In the genomic region with DNA sequence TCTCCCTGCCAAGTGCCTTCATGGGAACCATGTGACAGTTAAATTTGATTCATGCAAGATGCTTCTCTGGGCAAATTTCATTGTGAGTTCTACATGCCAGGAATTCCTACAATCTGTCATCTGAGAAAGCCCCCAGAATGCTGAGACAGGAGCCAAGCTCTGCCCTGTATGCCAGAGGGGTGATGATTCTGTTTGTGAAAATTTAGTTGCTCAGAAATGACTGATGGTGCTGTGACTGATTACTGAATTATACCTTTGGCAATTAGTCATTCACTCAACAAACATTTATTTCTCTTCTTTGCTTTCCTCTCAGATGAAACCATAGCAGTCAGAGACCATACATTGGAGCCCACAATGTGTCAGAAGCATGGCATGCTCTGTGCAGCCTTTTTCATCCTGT, we compare ENCODE assay signal across 18 cellular contexts.
DNase-seq lines count a peak whose midpoint lies in the region; ATAC-seq and TF ChIP-seq lines count a peak whose summit lies in the region.
"Had no signal": no experiment of that assay in that cellular context is flagged by ENCODE, and none has a peak within 500 bp of the region (broad histone marks: within the 10 kb centered on the region; RNA-seq: fewer than 3 reads in every experiment).

No MANE protein-coding gene starts in this region.

- H3K4me1 ChIP-seq in adipocyte (ENCODE audit: control insufficient read depth, insufficient read depth, low read length) = peaks cover 42% of the 10 kb centered on the region

- H3K36me3 ChIP-seq in adipocyte (ENCODE audit: control insufficient read depth, insufficient read depth, low read length, severe bottlenecking) = no peaks in the 10 kb centered on the region

- H3K9me3 ChIP-seq in adipocyte (ENCODE audit: control insufficient read depth, low read length) = no peaks in the 10 kb centered on the region

- H3K4me3 Mint-ChIP-seq in activated T-cell treated with anti-CD3 and anti-CD28 coated beads, Interleukin-2, amount 50 U/mL, for 4 hours = no peak overlapping the region
- H3K4me3 Mint-ChIP-seq: activated naive CD8-positive, alpha-beta T cell treated with anti-CD3 and anti-CD28 coated beads, Interleukin-2, amount 10 ng/mL, durations not matched to agents 7 days and 5 days; CD14-positive monocyte; T-helper 17 cell had no signal

- peak; percentile 22 to 33 for ATAC-seq in activated T-cell treated with anti-CD3 and anti-CD28 coated beads, Interleukin-2, amount 50 U/mL, for 4 hours
- ATAC-seq in HG03469 (IDR thresholded peaks at IDR 0.05; ENCODE audit: unreplicated experiment) = no peak
- no peak for ATAC-seq in GM18517 (IDR thresholded peaks at IDR 0.05; ENCODE audit: unreplicated experiment)
- ATAC-seq: stimulated activated naive CD8-positive, alpha-beta T cell treated with anti-CD3 and anti-CD28 coated beads, Interleukin-15, Interleukin-2, amounts not matched to agents 100 U/mL and 50 U/mL, for 24 hours; T-helper 17 cell had no signal

- peak overlapping the region; percentile 50 for H3K9ac ChIP-seq in adipocyte (ENCODE audit: low read length)

- peaks cover 38% of the 10 kb centered on the region for H3K27me3 Mint-ChIP-seq in activated T-cell treated with anti-CD3 and anti-CD28 coated beads, Interleukin-2, amount 50 U/mL, for 4 hours (ENCODE audit: low read depth)

- no peak for DNase-seq in activated T-cell treated with anti-CD3 and anti-CD28 coated beads, Interleukin-2, amount 50 U/mL, for 4 hours
- no peak for DNase-seq in activated T-cell treated with anti-CD3 and anti-CD28 coated beads, Interleukin-2, amount 50 U/mL, for 1 hour
- DNase-seq in adipocyte (ENCODE audit: low read depth) (peak; percentile 36), kidney glomerular epithelial cell (lab: John Stamatoyannopoulos, UW) (peak; percentile 48), islet precursor cell (no peak), GM20000 (ENCODE audit: low spot score) (no peak)
- DNase-seq: 8988T; activated naive CD8-positive, alpha-beta T cell treated with anti-CD3 and anti-CD28 coated beads, Interleukin-2, amount 10 ng/mL, durations not matched to agents 7 days and 5 days; activated T-cell treated with anti-CD3 and anti-CD28 coated beads for 4 hours; mesendoderm; NCI-H2029 treated with DMSO at 0.1 percent for 48 hours; NCI-H82; nucleus accumbens; stimulated activated naive CD8-positive, alpha-beta T cell treated with anti-CD3 and anti-CD28 coated beads, Interleukin-15, Interleukin-2, amounts not matched to agents 100 U/mL and 50 U/mL, for 24 hours; T-helper 17 cell had no signal

- no peak for TF ChIP-seq CTCF in GM20000 (IDR thresholded peaks at IDR 0.05; ENCODE audit: extremely low read depth, missing control alignments)

- H3K4me1 Mint-ChIP-seq in activated T-cell treated with anti-CD3 and anti-CD28 coated beads, Interleukin-2, amount 50 U/mL, for 4 hours (ENCODE audit: low read depth) = peaks cover 4% of the 10 kb centered on the region

- no peaks in the 10 kb centered on the region for H3K9me3 Mint-ChIP-seq in activated T-cell treated with anti-CD3 and anti-CD28 coated beads, Interleukin-2, amount 50 U/mL, for 4 hours
- H3K9me3 Mint-ChIP-seq: activated naive CD8-positive, alpha-beta T cell treated with anti-CD3 and anti-CD28 coated beads, Interleukin-2, amount 10 ng/mL, durations not matched to agents 7 days and 5 days had no signal

- no peaks in the 10 kb centered on the region for H3K27me3 ChIP-seq in adipocyte (replicated peaks; ENCODE audit: control insufficient read depth, insufficient read depth, low read length)

- no peaks in the 10 kb centered on the region for H3K36me3 Mint-ChIP-seq in activated T-cell treated with anti-CD3 and anti-CD28 coated beads, Interleukin-2, amount 50 U/mL, for 4 hours (ENCODE audit: insufficient read depth)
- H3K36me3 Mint-ChIP-seq: activated naive CD8-positive, alpha-beta T cell treated with anti-CD3 and anti-CD28 coated beads, Interleukin-2, amount 10 ng/mL, durations not matched to agents 7 days and 5 days had no signal

- peak overlapping the region; percentile 34 for H3K4me3 ChIP-seq in adipocyte (ENCODE audit: low read length)

Comparison
In these comparisons a context has a peak if more than half of its experiments do, and no peak if none do; other contexts are left out.
1. ATAC-seq: peak in activated T-cell treated with anti-CD3 and anti-CD28 coated beads, Interleukin-2, amount 50 U/mL, for 4 hours (2 of 2); none in HG03469 (single experiment) and GM18517 (single experiment).
2. DNase-seq: peak in adipocyte (single experiment) and kidney glomerular epithelial cell (single experiment); none in activated T-cell treated with anti-CD3 and anti-CD28 coated beads, Interleukin-2, amount 50 U/mL, for 4 hours (single experiment), activated T-cell treated with anti-CD3 and anti-CD28 coated beads, Interleukin-2, amount 50 U/mL, for 1 hour (single experiment), islet precursor cell (single experiment) and GM20000 (single experiment).